In genomic region chr17:40317880-40318834, GRCh38 we compare ENCODE assay signal across 8 cellular contexts. TPM values are rescaled to one million over a fixed set of nuclear protein-coding genes. Genes with fewer than 3 reads are reported as not detected.
DNase-seq lines count a peak whose midpoint lies in the region; ATAC-seq and TF ChIP-seq lines count a peak whose summit lies in the region.

No MANE protein-coding gene starts in this region.

- H3K4me3 ChIP-seq in HUES64 (ENCODE audit: low read length) = peak overlapping the region; percentile 73
- H3K4me3 ChIP-seq in OCI-LY1 (ENCODE audit: low read depth, low read length, poor library complexity, severe bottlenecking) = peak overlapping the region; percentile 75
- H3K4me3 ChIP-seq in epithelial cell of esophagus (ENCODE audit: low read length) = peak overlapping the region; percentile 85
- H3K4me3 ChIP-seq in mononuclear cell (ENCODE audit: low read length) = peak overlapping the region; percentile 98

- no peaks in the 10 kb centered on the region for H3K9me2 ChIP-seq in OCI-LY1 (ENCODE audit: low read depth, low read length)

- no peaks in the 10 kb centered on the region for H3F3A ChIP-seq in OCI-LY1 (ENCODE audit: insufficient read depth, low read length)

- H3K27ac ChIP-seq in HUES64 (ENCODE audit: low read depth, low read length) (no peak overlapping the region), OCI-LY1 (ENCODE audit: low read depth, low read length, poor library complexity, severe bottlenecking) (no peak overlapping the region)

- H3K36me3 ChIP-seq in HUES64 (ENCODE audit: insufficient read depth, low read length) = no peaks in the 10 kb centered on the region
- H3K36me3 ChIP-seq in OCI-LY1 (ENCODE audit: insufficient read depth, low read length) = no peaks in the 10 kb centered on the region

- H3K9ac ChIP-seq in HUES64 (ENCODE audit: low read depth, low read length) (peak overlapping the region; percentile 75), OCI-LY1 (ENCODE audit: low read length) (peak overlapping the region; percentile 74)

- no peaks in the 10 kb centered on the region for H4K20me1 ChIP-seq in OCI-LY1 (ENCODE audit: insufficient read depth, low read length)

- H2AFZ ChIP-seq in OCI-LY1 (ENCODE audit: low read length) = no peak overlapping the region

- H3K9me3 ChIP-seq in HUES64 (ENCODE audit: insufficient read depth, low read depth, low read length) = no peaks in the 10 kb centered on the region
- no peaks in the 10 kb centered on the region for H3K9me3 ChIP-seq in OCI-LY1 (ENCODE audit: low read length)
- H3K9me3 ChIP-seq in mononuclear cell (ENCODE audit: low read depth, low read length) = no peaks in the 10 kb centered on the region

- H3K4me2 ChIP-seq in OCI-LY1 (ENCODE audit: low read length) = peak overlapping the region; percentile 80

- 1% methylated on average over 70 of the region's 70 CpGs for WGBS in HUES64

- ATAC-seq in GM21381 (IDR thresholded peaks at IDR 0.05; ENCODE audit: unreplicated experiment) = peak; percentile 49

- DNase-seq in COR-L47 (lab: John Stamatoyannopoulos, UW) (peak; percentile 92), activated T-cell treated with anti-CD3 and anti-CD28 coated beads for 1 hour (ENCODE audit: low read depth) (peak; percentile 90), epithelial cell of esophagus (ENCODE audit: low read depth) (peak; percentile 98)
- peak; percentile 88 for DNase-seq in stimulated activated CD8-positive, alpha-beta memory T cell treated with anti-CD3 and anti-CD28 coated beads, Interleukin-2, amount 100 ng/mL, for 48 hours (ENCODE audit: low read depth in 2 of 2)

- H3K4me1 ChIP-seq in HUES64 (ENCODE audit: insufficient read depth, low read length) (peaks cover 40% of the 10 kb centered on the region), OCI-LY1 (ENCODE audit: insufficient read depth, low read length, severe bottlenecking) (peaks cover 39% of the 10 kb centered on the region), mononuclear cell (ENCODE audit: insufficient read depth, low read length) (peaks cover 86% of the 10 kb centered on the region)

- H3K27me3 ChIP-seq in HUES64 (ENCODE audit: insufficient read depth, low read length) (peaks cover 32% of the 10 kb centered on the region), OCI-LY1 (ENCODE audit: insufficient read depth, low read length) (no peaks in the 10 kb centered on the region), mononuclear cell (ENCODE audit: insufficient read depth, low read length) (no peaks in the 10 kb centered on the region)

- TF ChIP-seq CTCF in OCI-LY1 (IDR thresholded peaks at IDR 0.05; ENCODE audit: low read length) = no peak
- no peak for TF ChIP-seq CTCF in epithelial cell of esophagus (IDR thresholded peaks at IDR 0.05; ENCODE audit: insufficient read depth, low read depth, low read length, missing control alignments)

- H3K79me2 ChIP-seq in OCI-LY1 (ENCODE audit: insufficient read depth, low read length) = no peaks in the 10 kb centered on the region

RNA-seq across cellular contexts. Expression of gene RARA, which starts 9.2 kb away (rescaled TPM):
- polyA plus RNA-seq in HUES64 (2013, experiment 1 of 2) = 15.4 TPM
- polyA plus RNA-seq in HUES64 (2013, experiment 2 of 2) = 20.9 TPM
- 67.9 TPM for total RNA-seq in mononuclear cell

RNA-seq across cellular contexts. Expression of gene CDC6, which starts 30.5 kb away (rescaled TPM):
- polyA plus RNA-seq in HUES64 (2013, experiment 1 of 2) = 80.7 TPM
- 75.9 TPM for polyA plus RNA-seq in HUES64 (2013, experiment 2 of 2)
- 0.21 TPM for total RNA-seq in mononuclear cell

RNA-seq across cellular contexts. Expression of gene GJD3, which starts 46.4 kb away (rescaled TPM):
- polyA plus RNA-seq in HUES64 (2013, experiment 1 of 2) = not detected
- polyA plus RNA-seq in HUES64 (2013, experiment 2 of 2) = not detected
- 0.21 TPM for total RNA-seq in mononuclear cell
